11 cellular contexts compared by ENCODE assay signal in genomic region chr16:30459456-30459855, GRCh38. TPM values are rescaled to one million over a fixed set of nuclear protein-coding genes. Genes with fewer than 3 reads are reported as not detected.
DNase-seq lines count a peak whose midpoint lies in the region; ATAC-seq and TF ChIP-seq lines count a peak whose summit lies in the region.
"Had no signal": no experiment of that assay in that cellular context is flagged by ENCODE, and none has a peak within 500 bp of the region (broad histone marks: within the 10 kb centered on the region; RNA-seq: fewer than 3 reads in every experiment).

No MANE protein-coding gene starts in this region.

- DNase-seq in activated CD8-positive, alpha-beta memory T cell treated with anti-CD3 and anti-CD28 coated beads, Interleukin-2, amount 10 ng/mL, durations not matched to agents 7 days and 5 days, result no peak
- no peak for DNase-seq in activated CD8-positive, alpha-beta memory T cell treated with anti-CD3 and anti-CD28 coated beads for 24 hours
- DNase-seq in HL-60 (ENCODE audit: low read depth in 1 of 2, low spot score in 1 of 2) (peak in 1 of 2 experiments; percentile 64), NOMO-1 treated with dmso at 0.1 percent for 144 hours (lab: John Stamatoyannopoulos, UW; ENCODE audit: unreplicated experiment) (no peak), AG08395 (ENCODE audit: low spot score) (no peak)
- DNase-seq: MM.1S, tibial artery had no signal

- CTCF ChIA-PET in activated CD8-positive, alpha-beta memory T cell treated with anti-CD3 and anti-CD28 coated beads, Interleukin-2, amount 10 ng/mL, durations not matched to agents 7 days and 5 days (lab: Charles Lee), result interaction anchor here (0.8 to 7.4 kb wide), 10 partner anchors 10 to 76 kb away, joined by 3 to 71 read pairs (median 16); partner anchors contain the start of genes DCTPP1, ITGAL, SEPHS2 and ZNF747

- peaks cover 60% of the 10 kb centered on the region for H3K4me1 Mint-ChIP-seq in activated CD8-positive, alpha-beta memory T cell treated with anti-CD3 and anti-CD28 coated beads, Interleukin-2, amount 10 ng/mL, durations not matched to agents 7 days and 5 days
- H3K4me1 Mint-ChIP-seq in activated T-helper 17 cell treated with anti-CD3 and anti-CD28 coated beads, Interleukin-2, amount 50 U/mL, for 72 hours, result peaks cover 24% of the 10 kb centered on the region
- peaks cover 66% of the 10 kb centered on the region for H3K4me1 Mint-ChIP-seq in stimulated activated memory B cell treated with anti-CD40 and anti-IgM and Interleukin-4, amounts not matched to agents 10 μg/mL and 1 μg/mL and 100 μg/mL, for 72 hours

- H3K4me3 ChIP-seq in HL-60 (replicated peaks; ENCODE audit: insufficient read depth, low read length), result no peak overlapping the region
- H3K4me3 ChIP-seq: tibial artery had no signal

- peak overlapping the region; percentile 53 for H3K4me3 Mint-ChIP-seq in activated CD8-positive, alpha-beta memory T cell treated with anti-CD3 and anti-CD28 coated beads, Interleukin-2, amount 10 ng/mL, durations not matched to agents 7 days and 5 days
- peak overlapping the region; percentile 79 for H3K4me3 Mint-ChIP-seq in activated T-helper 17 cell treated with anti-CD3 and anti-CD28 coated beads, Interleukin-2, amount 50 U/mL, for 72 hours
- H3K4me3 Mint-ChIP-seq in stimulated activated memory B cell treated with anti-CD40 and anti-IgM and Interleukin-4, amounts not matched to agents 10 μg/mL and 1 μg/mL and 100 μg/mL, for 72 hours, result peak overlapping the region; percentile 66

- no peaks in the 10 kb centered on the region for H3K9me3 Mint-ChIP-seq in activated CD8-positive, alpha-beta memory T cell treated with anti-CD3 and anti-CD28 coated beads, Interleukin-2, amount 10 ng/mL, durations not matched to agents 7 days and 5 days (ENCODE audit: low read depth)
- no peaks in the 10 kb centered on the region for H3K9me3 Mint-ChIP-seq in activated T-helper 17 cell treated with anti-CD3 and anti-CD28 coated beads, Interleukin-2, amount 50 U/mL, for 72 hours
- H3K9me3 Mint-ChIP-seq in stimulated activated memory B cell treated with anti-CD40 and anti-IgM and Interleukin-4, amounts not matched to agents 10 μg/mL and 1 μg/mL and 100 μg/mL, for 72 hours, result no peaks in the 10 kb centered on the region

- no peak for TF ChIP-seq CTCF in HL-60 (IDR thresholded peaks at IDR 0.05; ENCODE audit: insufficient read depth, low read length)

- ATAC-seq in activated CD8-positive, alpha-beta memory T cell treated with anti-CD3 and anti-CD28 coated beads, Interleukin-2, amount 10 ng/mL, durations not matched to agents 7 days and 5 days, result no peak
- ATAC-seq in activated T-helper 17 cell treated with anti-CD3 and anti-CD28 coated beads, Interleukin-2, amount 50 U/mL, for 72 hours (replicated peaks), result peak; percentile 0
- peak; percentile 37 for ATAC-seq in stimulated activated memory B cell treated with anti-CD40 and anti-IgM and Interleukin-4, amounts not matched to agents 10 μg/mL and 1 μg/mL and 100 μg/mL, for 72 hours
- no peak for ATAC-seq in HG02571 (IDR thresholded peaks at IDR 0.05; ENCODE audit: unreplicated experiment)

- H3K36me3 Mint-ChIP-seq in activated CD8-positive, alpha-beta memory T cell treated with anti-CD3 and anti-CD28 coated beads, Interleukin-2, amount 10 ng/mL, durations not matched to agents 7 days and 5 days, result peaks cover 3% of the 10 kb centered on the region
- H3K36me3 Mint-ChIP-seq in activated T-helper 17 cell treated with anti-CD3 and anti-CD28 coated beads, Interleukin-2, amount 50 U/mL, for 72 hours (ENCODE audit: low read depth), result peaks cover 9% of the 10 kb centered on the region
- no peaks in the 10 kb centered on the region for H3K36me3 Mint-ChIP-seq in stimulated activated memory B cell treated with anti-CD40 and anti-IgM and Interleukin-4, amounts not matched to agents 10 μg/mL and 1 μg/mL and 100 μg/mL, for 72 hours

- H3K27me3 ChIP-seq in HL-60 (ENCODE audit: insufficient read depth, poor library complexity, severe bottlenecking), result no peaks in the 10 kb centered on the region

- H3K27ac Mint-ChIP-seq in activated CD8-positive, alpha-beta memory T cell treated with anti-CD3 and anti-CD28 coated beads, Interleukin-2, amount 10 ng/mL, durations not matched to agents 7 days and 5 days, result peak overlapping the region; percentile 96
- H3K27ac Mint-ChIP-seq in activated T-helper 17 cell treated with anti-CD3 and anti-CD28 coated beads, Interleukin-2, amount 50 U/mL, for 72 hours, result peak overlapping the region; percentile 95
- peak overlapping the region; percentile 100 for H3K27ac Mint-ChIP-seq in stimulated activated memory B cell treated with anti-CD40 and anti-IgM and Interleukin-4, amounts not matched to agents 10 μg/mL and 1 μg/mL and 100 μg/mL, for 72 hours

- H3K27me3 Mint-ChIP-seq in activated CD8-positive, alpha-beta memory T cell treated with anti-CD3 and anti-CD28 coated beads, Interleukin-2, amount 10 ng/mL, durations not matched to agents 7 days and 5 days, result peaks cover 2% of the 10 kb centered on the region
- H3K27me3 Mint-ChIP-seq in activated T-helper 17 cell treated with anti-CD3 and anti-CD28 coated beads, Interleukin-2, amount 50 U/mL, for 72 hours, result no peaks in the 10 kb centered on the region
- no peaks in the 10 kb centered on the region for H3K27me3 Mint-ChIP-seq in stimulated activated memory B cell treated with anti-CD40 and anti-IgM and Interleukin-4, amounts not matched to agents 10 μg/mL and 1 μg/mL and 100 μg/mL, for 72 hours

- peak overlapping the region; percentile 96 for H3K27ac ChIP-seq in HL-60 (replicated peaks)
- H3K27ac ChIP-seq: tibial artery had no signal

RNA-seq across cellular contexts. Expression of gene ITGAL, which starts 13.1 kb away (rescaled TPM):
- total RNA-seq in activated CD8-positive, alpha-beta memory T cell treated with anti-CD3 and anti-CD28 coated beads, Interleukin-2, amount 10 ng/mL, durations not matched to agents 7 days and 5 days, result 100 to 1,000 TPM; 566 to 685 TPM
- total RNA-seq in activated T-helper 17 cell treated with anti-CD3 and anti-CD28 coated beads, Interleukin-2, amount 50 U/mL, for 72 hours, result 100 to 1,000 TPM; 319 to 344 TPM
- total RNA-seq: H4 had no signal

RNA-seq across cellular contexts. Expression of gene SEPHS2, which starts 13.8 kb away (rescaled TPM):
- 10 to 100 TPM; 63.3 to 92.9 TPM for total RNA-seq in activated CD8-positive, alpha-beta memory T cell treated with anti-CD3 and anti-CD28 coated beads, Interleukin-2, amount 10 ng/mL, durations not matched to agents 7 days and 5 days
- total RNA-seq in activated T-helper 17 cell treated with anti-CD3 and anti-CD28 coated beads, Interleukin-2, amount 50 U/mL, for 72 hours, result 10 to 100 TPM; 48.9 to 79.1 TPM

RNA-seq across cellular contexts. Expression of gene DCTPP1, which starts 29.6 kb away (rescaled TPM):
- total RNA-seq in activated CD8-positive, alpha-beta memory T cell treated with anti-CD3 and anti-CD28 coated beads, Interleukin-2, amount 10 ng/mL, durations not matched to agents 7 days and 5 days, result 100 to 1,000 TPM in 1 of 2 experiments, 10 to 100 TPM in 1; 72.0 to 108 TPM
- total RNA-seq in activated T-helper 17 cell treated with anti-CD3 and anti-CD28 coated beads, Interleukin-2, amount 50 U/mL, for 72 hours, result 100 to 1,000 TPM in 1 of 2 donors, 10 to 100 TPM in 1; 60.9 to 173 TPM

RNA-seq across cellular contexts. Expression of gene ZNF771, which starts 52.0 kb away (rescaled TPM):
- total RNA-seq in activated CD8-positive, alpha-beta memory T cell treated with anti-CD3 and anti-CD28 coated beads, Interleukin-2, amount 10 ng/mL, durations not matched to agents 7 days and 5 days, result 1 to 10 TPM; 4.9 to 5.4 TPM
- total RNA-seq in activated T-helper 17 cell treated with anti-CD3 and anti-CD28 coated beads, Interleukin-2, amount 50 U/mL, for 72 hours, result 1 to 10 TPM; 5.1 to 5.2 TPM

Comparison
In these comparisons a context has a peak if more than half of its experiments do, and no peak if none do; other contexts are left out.
1. ATAC-seq: peak in activated T-helper 17 cell treated with anti-CD3 and anti-CD28 coated beads, Interleukin-2, amount 50 U/mL, for 72 hours (single experiment) and stimulated activated memory B cell treated with anti-CD40 and anti-IgM and Interleukin-4, amounts not matched to agents 10 μg/mL and 1 μg/mL and 100 μg/mL, for 72 hours (single experiment); none in activated CD8-positive, alpha-beta memory T cell treated with anti-CD3 and anti-CD28 coated beads, Interleukin-2, amount 10 ng/mL, durations not matched to agents 7 days and 5 days (single experiment) and HG02571 (single experiment).
2. Peak in every context shown above with its lines, with median percentiles within 50 percentile points of each other: H3K27ac Mint-ChIP-seq and H3K4me3 Mint-ChIP-seq.